In genomic region chr14:61394542-61394941, GRCh38 we compare ENCODE assay signal across 12 cellular contexts.
"Had no signal": no experiment of that assay in that cellular context is flagged by ENCODE, and none has a peak within 500 bp of the region (broad histone marks: within the 10 kb centered on the region; RNA-seq: fewer than 3 reads in every experiment).

No MANE protein-coding gene starts in this region.

- H3K4me1 ChIP-seq: ascending aorta had no signal

- H3K27ac ChIP-seq: ascending aorta, esophagus squamous epithelium, lower lobe of right lung, neutrophil had no signal

- H3K9me3 Mint-ChIP-seq: mesothelial cell of epicardium; T-helper 2 cell treated with Interferon-gamma antibody and Interleukin-4, amounts not matched to agents 5 μg/mL and 100 μg/mL, for 36 hours had no signal

- DNase-seq: esophagus squamous epithelium, foreskin fibroblast, glutamatergic neuron, left cardiac atrium, lower lobe of right lung, SHP77 treated with DMSO at 0.1 percent for 48 hours, trophoblast cell had no signal

- ATAC-seq: left cardiac atrium, lower lobe of right lung had no signal

- H3K36me3 Mint-ChIP-seq: mesothelial cell of epicardium had no signal

- H3K36me3 ChIP-seq: ascending aorta, lower lobe of right lung, neutrophil had no signal

- H3K27me3 ChIP-seq: ascending aorta, esophagus squamous epithelium, neutrophil had no signal

- H3K4me3 ChIP-seq: ascending aorta, esophagus squamous epithelium, lower lobe of right lung, skin epidermis had no signal

- H3K4me3 Mint-ChIP-seq: mesothelial cell of epicardium; T-helper 2 cell treated with Interferon-gamma antibody and Interleukin-4, amounts not matched to agents 5 μg/mL and 100 μg/mL, for 36 hours had no signal

- H3K27ac Mint-ChIP-seq: mesothelial cell of epicardium; T-helper 2 cell treated with Interferon-gamma antibody and Interleukin-4, amounts not matched to agents 5 μg/mL and 100 μg/mL, for 36 hours had no signal

- H3K9me3 ChIP-seq: ascending aorta, esophagus squamous epithelium, lower lobe of right lung, neutrophil had no signal
